9 cellular contexts compared by ENCODE assay signal in the genomic region with DNA sequence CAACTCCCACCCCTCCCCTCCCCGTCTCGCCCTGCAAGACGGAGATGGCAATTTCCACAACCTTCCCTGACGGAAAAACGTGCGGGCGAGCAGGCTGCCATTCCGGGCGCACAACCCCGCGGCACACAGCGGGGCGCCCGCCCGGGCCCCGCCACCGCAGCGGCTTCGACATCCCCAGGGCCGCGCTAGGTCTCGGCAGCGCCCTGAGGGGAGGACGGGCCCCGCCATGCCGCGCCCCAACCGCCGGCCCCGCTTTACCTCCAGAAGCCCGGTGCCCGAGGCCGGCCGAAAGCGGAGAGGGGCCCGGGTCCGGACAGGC. TPM values are rescaled to one million over a fixed set of nuclear protein-coding genes. Genes with fewer than 3 reads are reported as not detected.
DNase-seq lines count a peak whose midpoint lies in the region; ATAC-seq and TF ChIP-seq lines count a peak whose summit lies in the region.
"Had no signal": no experiment of that assay in that cellular context is flagged by ENCODE, and none has a peak within 500 bp of the region (broad histone marks: within the 10 kb centered on the region; RNA-seq: fewer than 3 reads in every experiment).

No MANE protein-coding gene starts in this region.

- H3K36me3 ChIP-seq in OCI-LY7 (ENCODE audit: insufficient read depth, low read length), result no peaks in the 10 kb centered on the region; the same call in 1 of the 2 replicates

- peak; percentile 18 for ATAC-seq in GM21576 (IDR thresholded peaks at IDR 0.05; ENCODE audit: unreplicated experiment)

- peaks cover 10% of the 10 kb centered on the region for H3K27me3 Mint-ChIP-seq in nephron (ENCODE audit: low read depth)

- peak overlapping the region; percentile 85 to 94 (median 86) for H3K4me3 Mint-ChIP-seq in nephron

- no peaks in the 10 kb centered on the region for H4K20me1 ChIP-seq in OCI-LY7 (ENCODE audit: insufficient read depth, low read length)

- peaks cover 21% of the 10 kb centered on the region for H3K36me3 Mint-ChIP-seq in nephron (ENCODE audit: low read depth)

- H3K9me2 ChIP-seq in OCI-LY7 (ENCODE audit: insufficient read depth, low read length), result no peaks in the 10 kb centered on the region

- H2AFZ ChIP-seq in OCI-LY7 (ENCODE audit: low read length), result peak overlapping the region; percentile 28; the same call in 1 of the 2 replicates

- POLR2A ChIA-PET in OCI-LY7 (lab: Charles Lee), result interaction anchor here (0.6 to 1.6 kb wide), 2 partner anchors 13 to 33 kb away, joined by 3 to 4 read pairs; no protein-coding TSS in a partner anchor

- H3K4me1 Mint-ChIP-seq in nephron, result peaks cover 27% of the 10 kb centered on the region

- no peak for TF ChIP-seq CTCF in OCI-LY7 (conservative IDR thresholded peaks at IDR 0.05; ENCODE audit: low read length)
- no peak for TF ChIP-seq CTCF in epithelial cell of esophagus (IDR thresholded peaks at IDR 0.05; ENCODE audit: insufficient read depth, low read depth, low read length, missing control alignments)
- TF ChIP-seq CTCF in nephron (IDR thresholded peaks at IDR 0.05; ENCODE audit: unreplicated experiment in 3 of 3), result no peak

- H3K79me2 ChIP-seq in OCI-LY7 (ENCODE audit: insufficient read depth, low read depth, low read length), result no peaks in the 10 kb centered on the region

- peaks cover 14% of the 10 kb centered on the region for H3K4me1 ChIP-seq in OCI-LY7 (ENCODE audit: insufficient read depth, low read length, poor library complexity, severe bottlenecking)

- H3K4me3 ChIP-seq in OCI-LY7 (ENCODE audit: low read depth, low read length, poor library complexity, severe bottlenecking), result peak overlapping the region; percentile 66
- peak overlapping the region; percentile 63 for H3K4me3 ChIP-seq in epithelial cell of esophagus (ENCODE audit: low read length)

- intact Hi-C loops in OCI-LY7 (cut with micrococcal nuclease; ENCODE audit: unreplicated experiment), result no loop called here

- in situ Hi-C loops in ACHN (cut with HindIII; ENCODE audit: low pct_ligation_motif_present, low pct_unique_long_range_greater_than_20kb, low sequenced_read_pairs), result no loop called here

- CTCF ChIA-PET in OCI-LY7 (lab: Charles Lee; ENCODE audit: unreplicated experiment), result no interaction called here

- no peak overlapping the region for H3K27ac Mint-ChIP-seq in nephron

- no TSS peak for BruUV-seq in OCI-LY7 (replicated peaks; lab: Mats Ljungman, UMichigan)

- H3K9me3 ChIP-seq in OCI-LY7 (ENCODE audit: low read length), result peaks cover 16% of the 10 kb centered on the region

- peaks cover 9% of the 10 kb centered on the region for H3K9me3 Mint-ChIP-seq in nephron

- no peak overlapping the region for H3K27ac ChIP-seq in OCI-LY7 (ENCODE audit: low read depth, low read length, poor library complexity, severe bottlenecking)

- DNase-seq in CD1c-positive myeloid dendritic cell (ENCODE audit: extremely low spot score) (peak; percentile 32), OCI-LY7 (ENCODE audit: low spot score) (no peak), epithelial cell of esophagus (ENCODE audit: low read depth) (peak; percentile 31), NCI-H187 (lab: John Stamatoyannopoulos, UW) (no peak), ACHN (no peak), GM19240 (ENCODE audit: insufficient read length, low spot score) (no peak)

- peak overlapping the region; percentile 62 for H3K4me2 ChIP-seq in OCI-LY7 (ENCODE audit: low read length)

RNA-seq across cellular contexts. Expression of a gene that starts 0.5 kb away (rescaled TPM):
- 13.5 and 15.5 TPM in 2 replicates for total RNA-seq in OCI-LY7 (2014; rRNA removed; shearing (Covaris generic))
- total RNA-seq in OCI-LY7 (2022), result 33.2 and 34.2 TPM in 2 replicates

RNA-seq across cellular contexts. Expression of a gene that starts 18.1 kb away (rescaled TPM):
- total RNA-seq in OCI-LY7 (2014; rRNA removed; shearing (Covaris generic)), result 0.08 and 0.13 TPM in 2 replicates
- 0.27 and 0.37 TPM in 2 replicates for total RNA-seq in OCI-LY7 (2022)
- total RNA-seq: pulmonary artery endothelial cell had no signal

Comparison
In these comparisons a context has a peak if more than half of its experiments do, and no peak if none do; other contexts are left out.
1. DNase-seq: peak in CD1c-positive myeloid dendritic cell (single experiment) and epithelial cell of esophagus (single experiment); none in OCI-LY7 (single experiment), NCI-H187 (0 of 2), ACHN (single experiment) and GM19240 (single experiment).